ENCODE assay signal across 24 cellular contexts in genomic region chr10:131079314-131079713, GRCh38.
"Had no signal": no experiment of that assay in that cellular context is flagged by ENCODE, and none has a peak within 500 bp of the region (broad histone marks: within the 10 kb centered on the region; RNA-seq: fewer than 3 reads in every experiment).

No MANE protein-coding gene starts in this region.

- H3K27ac ChIP-seq: ascending aorta, breast epithelium, cardiac muscle cell, colonic mucosa had no signal

- H3K27me3 ChIP-seq: ascending aorta, breast epithelium, cardiac muscle cell, colonic mucosa had no signal

- H3K4me3 ChIP-seq: ascending aorta, breast epithelium, cardiac muscle cell, colonic mucosa had no signal

- DNase-seq: activated CD4-positive, alpha-beta memory T cell treated with anti-CD3 and anti-CD28 coated beads, Interleukin-2, amount 10 ng/mL, durations not matched to agents 7 days and 5 days; activated CD4-positive, alpha-beta T cell treated with anti-CD3 and anti-CD28 coated beads for 1 hour; activated CD4-positive, alpha-beta T cell treated with anti-CD3 and anti-CD28 coated beads for 4 hours; activated CD4-positive, alpha-beta T cell treated with anti-CD3 and anti-CD28 coated beads, Interleukin-2, amount 10 ng/mL, durations not matched to agents 7 days and 5 days; activated CD4-positive, alpha-beta T cell treated with anti-CD3 and anti-CD28 coated beads, Interleukin-2, amount 50 U/mL, for 4 hours; activated CD8-positive, alpha-beta memory T cell treated with anti-CD3 and anti-CD28 coated beads, Interleukin-2, amount 50 U/mL, for 48 hours; activated gamma-delta T cell; activated naive CD4-positive, alpha-beta T cell; activated naive CD4-positive, alpha-beta T cell treated with anti-CD3 and anti-CD28 coated beads, Interleukin-2, amount 10 ng/mL, durations not matched to agents 7 days and 5 days; activated naive CD8-positive, alpha-beta T cell treated with anti-CD3 and anti-CD28 coated beads, Interleukin-2, amount 10 ng/mL, durations not matched to agents 7 days and 5 days; activated T-cell treated with anti-CD3 and anti-CD28 coated beads for 4 hours; activated T-cell treated with anti-CD3 and anti-CD28 coated beads, Interleukin-2, amount 50 U/mL, for 24 hours; activated T-cell treated with anti-CD3 and anti-CD28 coated beads, Interleukin-2, amount 50 U/mL, for 72 hours; central memory CD4-positive, alpha-beta T cell; cerebellar nuclear complex; colonic mucosa; dermis blood vessel endothelial cell; effector CD8-positive, alpha-beta T cell; foreskin fibroblast; T-helper 2 cell had no signal

- H3K36me3 ChIP-seq: ascending aorta, breast epithelium, cardiac muscle cell, colonic mucosa had no signal

- ATAC-seq: esophagus mucosa had no signal

- H3K9me3 ChIP-seq: ascending aorta, breast epithelium, colonic mucosa had no signal

- H3K4me1 ChIP-seq: ascending aorta, colonic mucosa had no signal
